13 cellular contexts compared by ENCODE assay signal in genomic region chr15:67549736-67550135, GRCh38.
"Had no signal": no experiment of that assay in that cellular context is flagged by ENCODE, and none has a peak within 500 bp of the region (broad histone marks: within the 10 kb centered on the region; RNA-seq: fewer than 3 reads in every experiment).

No MANE protein-coding gene starts in this region.

- ATAC-seq: activated naive CD8-positive, alpha-beta T cell treated with anti-CD3 and anti-CD28 coated beads, Interleukin-2, amount 50 U/mL, for 24 hours; activated T-helper 17 cell treated with anti-CD3 and anti-CD28 coated beads, Interleukin-2, amount 50 U/mL, for 72 hours; left lung; natural killer cell; sciatic nerve; stimulated activated naive CD8-positive, alpha-beta T cell treated with anti-CD3 and anti-CD28 coated beads, Interleukin-15, amount 100 ng/mL, for 72 hours had no signal

- H3K27me3 ChIP-seq: ascending aorta, left lung, spleen had no signal

- DNase-seq: activated CD4-positive, CD25-positive, alpha-beta regulatory T cell; activated naive CD4-positive, alpha-beta T cell treated with Interleukin-2 at 50 U/mL for 16 hours; activated naive CD8-positive, alpha-beta T cell treated with anti-CD3 and anti-CD28 coated beads, Interleukin-2, amount 50 U/mL, for 24 hours; activated T-cell treated with anti-CD3 and anti-CD28 coated beads for 4 hours; dermis blood vessel endothelial cell; endodermal cell; left lung; natural killer cell; spleen; stimulated activated naive CD8-positive, alpha-beta T cell treated with anti-CD3 and anti-CD28 coated beads, Interleukin-15, amount 100 ng/mL, for 72 hours had no signal

- H3K9me3 ChIP-seq: ascending aorta, left lung, spleen had no signal

- H3K4me3 ChIP-seq: ascending aorta, left lung, spleen had no signal

- H3K27ac ChIP-seq: ascending aorta, left lung had no signal
